In genomic region chr15:39474657-39475056, GRCh38 we compare ENCODE assay signal across 17 cellular contexts.
DNase-seq lines count a peak whose midpoint lies in the region; ATAC-seq and TF ChIP-seq lines count a peak whose summit lies in the region.
"Had no signal": no experiment of that assay in that cellular context is flagged by ENCODE, and none has a peak within 500 bp of the region (broad histone marks: within the 10 kb centered on the region; RNA-seq: fewer than 3 reads in every experiment).

No MANE protein-coding gene starts in this region.

- no peak for ATAC-seq in foreskin keratinocyte
- ATAC-seq in HG03175 (IDR thresholded peaks at IDR 0.05; ENCODE audit: unreplicated experiment) = no peak
- ATAC-seq: left lung; naive thymus-derived CD8-positive, alpha-beta T cell had no signal

- no peaks in the 10 kb centered on the region for H3K36me3 Mint-ChIP-seq in activated naive CD4-positive, alpha-beta T cell treated with anti-CD3 and anti-CD28 coated beads for 36 hours (ENCODE audit: low read depth)
- H3K36me3 Mint-ChIP-seq: activated naive CD4-positive, alpha-beta T cell treated with anti-CD3 and anti-CD28 coated beads, Interleukin-2, amount 10 ng/mL, durations not matched to agents 7 days and 5 days; naive thymus-derived CD8-positive, alpha-beta T cell had no signal

- H3K4me3 ChIP-seq in BLaER1 = no peak overlapping the region
- H3K4me3 ChIP-seq: ascending aorta, left lung had no signal

- no peaks in the 10 kb centered on the region for H4K20me1 ChIP-seq in BLaER1

- no peaks in the 10 kb centered on the region for H3K9me3 Mint-ChIP-seq in activated naive CD4-positive, alpha-beta T cell treated with anti-CD3 and anti-CD28 coated beads for 36 hours
- H3K9me3 Mint-ChIP-seq: activated naive CD4-positive, alpha-beta T cell treated with anti-CD3 and anti-CD28 coated beads, Interleukin-2, amount 10 ng/mL, durations not matched to agents 7 days and 5 days had no signal

- peaks cover 2% of the 10 kb centered on the region for H3K27me3 Mint-ChIP-seq in activated naive CD4-positive, alpha-beta T cell treated with anti-CD3 and anti-CD28 coated beads for 36 hours (ENCODE audit: low read depth)

- intact Hi-C loops in activated naive CD4-positive, alpha-beta T cell treated with anti-CD3 and anti-CD28 coated beads for 36 hours (cut with micrococcal nuclease) = no loop called here

- H3K27ac ChIP-seq in BLaER1 = peak overlapping the region; percentile 33; the same call in 1 of the 2 replicates
- no peak overlapping the region for H3K27ac ChIP-seq in foreskin keratinocyte

- H3K4me1 Mint-ChIP-seq in activated naive CD4-positive, alpha-beta T cell treated with anti-CD3 and anti-CD28 coated beads for 36 hours (ENCODE audit: low read depth) = no peaks in the 10 kb centered on the region
- H3K4me1 Mint-ChIP-seq: activated naive CD4-positive, alpha-beta T cell treated with anti-CD3 and anti-CD28 coated beads, Interleukin-2, amount 10 ng/mL, durations not matched to agents 7 days and 5 days; naive thymus-derived CD8-positive, alpha-beta T cell had no signal

- H3K27me3 ChIP-seq in BLaER1 (no peaks in the 10 kb centered on the region), foreskin keratinocyte (no peaks in the 10 kb centered on the region)
- H3K27me3 ChIP-seq: ascending aorta, left lung had no signal

- no peak overlapping the region for H3K4me3 Mint-ChIP-seq in activated naive CD4-positive, alpha-beta T cell treated with anti-CD3 and anti-CD28 coated beads for 36 hours
- H3K4me3 Mint-ChIP-seq: activated CD4-positive, alpha-beta T cell treated with anti-CD3 and anti-CD28 coated beads, Interleukin-2, amount 10 ng/mL, durations not matched to agents 7 days and 5 days; activated naive CD4-positive, alpha-beta T cell treated with anti-CD3 and anti-CD28 coated beads, Interleukin-2, amount 10 ng/mL, durations not matched to agents 7 days and 5 days; CD14-positive monocyte; naive thymus-derived CD8-positive, alpha-beta T cell had no signal

- H3K9me3 ChIP-seq in BLaER1 = peaks cover 4% of the 10 kb centered on the region; the same call in 1 of the 2 replicates
- H3K9me3 ChIP-seq: ascending aorta, left lung had no signal

- H3K4me2 ChIP-seq in BLaER1 = peak overlapping the region; percentile 78

- no peaks in the 10 kb centered on the region for H3K36me3 ChIP-seq in BLaER1
- H3K36me3 ChIP-seq: ascending aorta, left lung had no signal

- DNase-seq in T1000 (lab: John Stamatoyannopoulos, UW) (peak; percentile 6), islet precursor cell (peak; percentile 77), pulmonary artery endothelial cell (ENCODE audit: low read depth, low spot score) (peak; percentile 50), foreskin keratinocyte (no peak), NCI-H524 (lab: John Stamatoyannopoulos, UW) (no peak)
- no peak for DNase-seq in activated naive CD4-positive, alpha-beta T cell treated with anti-CD3 and anti-CD28 coated beads for 36 hours
- DNase-seq: activated CD4-positive, alpha-beta T cell treated with anti-CD3 and anti-CD28 coated beads, Interleukin-2, amount 10 ng/mL, durations not matched to agents 7 days and 5 days; activated naive CD4-positive, alpha-beta T cell treated with anti-CD3 and anti-CD28 coated beads, Interleukin-2, amount 10 ng/mL, durations not matched to agents 7 days and 5 days; DMS 273 treated with DMSO at 0.1 percent for 48 hours; left lung; naive thymus-derived CD8-positive, alpha-beta T cell; small intestine had no signal

- CTCF ChIA-PET in activated naive CD4-positive, alpha-beta T cell treated with anti-CD3 and anti-CD28 coated beads for 36 hours (lab: Charles Lee) = no interaction called here

- no peak overlapping the region for H3K9ac ChIP-seq in BLaER1
- H3K9ac ChIP-seq: parathyroid adenoma had no signal

- TF ChIP-seq CTCF in foreskin keratinocyte (conservative IDR thresholded peaks at IDR 0.05) = no peak

- H3K4me1 ChIP-seq in BLaER1 = peaks cover 37% of the 10 kb centered on the region
- no peaks in the 10 kb centered on the region for H3K4me1 ChIP-seq in foreskin keratinocyte
- H3K4me1 ChIP-seq: ascending aorta, parathyroid adenoma had no signal

- no peak overlapping the region for H3K27ac Mint-ChIP-seq in activated naive CD4-positive, alpha-beta T cell treated with anti-CD3 and anti-CD28 coated beads for 36 hours
- H3K27ac Mint-ChIP-seq: activated CD4-positive, alpha-beta T cell treated with anti-CD3 and anti-CD28 coated beads, Interleukin-2, amount 10 ng/mL, durations not matched to agents 7 days and 5 days; activated naive CD4-positive, alpha-beta T cell treated with anti-CD3 and anti-CD28 coated beads, Interleukin-2, amount 10 ng/mL, durations not matched to agents 7 days and 5 days had no signal

Comparison
In these comparisons a context has a peak if more than half of its experiments do, and no peak if none do; other contexts are left out.
1. DNase-seq: peak in T1000 (single experiment), islet precursor cell (single experiment) and pulmonary artery endothelial cell (single experiment); none in activated naive CD4-positive, alpha-beta T cell treated with anti-CD3 and anti-CD28 coated beads for 36 hours (single experiment), foreskin keratinocyte (0 of 2) and NCI-H524 (0 of 2).